Comparison of ENCODE assay signal across 7 cellular contexts in the genomic region with DNA sequence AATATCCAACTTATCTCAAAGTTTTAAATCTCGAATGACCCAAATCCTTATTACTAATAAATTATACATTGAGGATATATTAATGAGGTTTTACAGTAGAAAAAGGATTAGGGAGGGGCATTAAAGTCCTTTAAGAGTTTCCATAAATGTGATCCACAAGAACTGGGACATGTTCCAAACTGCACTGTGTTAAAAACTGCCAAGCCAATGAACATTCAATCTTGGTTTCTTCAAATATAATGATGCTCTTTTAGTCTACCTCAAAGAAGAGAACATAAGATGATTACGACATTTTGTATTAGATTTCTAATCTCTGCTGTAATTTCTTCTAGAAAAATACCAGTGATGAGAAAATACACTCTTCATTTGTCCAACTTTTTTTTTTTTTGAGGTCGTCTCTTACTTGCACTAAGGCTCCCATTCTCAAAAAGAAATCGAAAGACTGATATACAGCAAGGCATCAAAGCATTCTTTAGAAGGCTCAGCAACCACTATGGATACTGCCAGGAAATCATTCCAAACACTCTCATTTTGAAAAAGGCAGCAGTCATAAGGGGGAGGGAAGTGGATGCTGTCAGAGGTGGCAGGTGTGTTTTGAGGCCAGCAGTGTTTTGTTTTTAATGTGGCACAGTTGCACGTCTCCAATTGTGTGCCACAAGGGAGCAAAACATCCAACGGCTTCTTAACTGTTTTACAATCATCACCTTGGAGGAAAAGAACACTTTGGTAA. TPM values are rescaled to one million over a fixed set of nuclear protein-coding genes. Genes with fewer than 3 reads are reported as not detected.
DNase-seq lines count a peak whose midpoint lies in the region; ATAC-seq and TF ChIP-seq lines count a peak whose summit lies in the region.

No MANE protein-coding gene starts in this region.

- peaks cover 4% of the 10 kb centered on the region for H3K36me3 Mint-ChIP-seq in neural crest cell (ENCODE audit: low read depth)

- peak overlapping the region; percentile 95 for H3K4me3 ChIP-seq in GM12865 (ENCODE audit: low read depth, low read length)

- H3K27me3 Mint-ChIP-seq in neural crest cell (ENCODE audit: low read depth), result no peaks in the 10 kb centered on the region

- peaks cover 65% of the 10 kb centered on the region for H3K4me1 Mint-ChIP-seq in neural crest cell

- peak overlapping the region; percentile 3 for H3K27ac Mint-ChIP-seq in neural crest cell (ENCODE audit: unreplicated experiment)

- TF ChIP-seq CTCF in GM12865 (IDR thresholded peaks at IDR 0.05; ENCODE audit: insufficient read depth, low read depth, low read length, missing control alignments) (no peak), neural crest cell (conservative IDR thresholded peaks at IDR 0.05) (no peak)

- H3K9me3 Mint-ChIP-seq in neural crest cell, result no peaks in the 10 kb centered on the region

- DNase-seq in GM12865 (ENCODE audit: low read depth) (peak; percentile 9), NCI-H2107 (lab: John Stamatoyannopoulos, UW) (peak; percentile 12), cerebellar cortex (ENCODE audit: low spot score) (peak; percentile 17), neural crest cell (ENCODE audit: low read depth, low spot score) (no peak), kidney glomerular epithelial cell (lab: John Stamatoyannopoulos, UW) (no peak)

- no peak for ATAC-seq in GM19328 (IDR thresholded peaks at IDR 0.05; ENCODE audit: unreplicated experiment)
- ATAC-seq in HG02840 (IDR thresholded peaks at IDR 0.05; ENCODE audit: low FRiP score, unreplicated experiment), result no peak

- peak overlapping the region; percentile 90 for H3K4me3 Mint-ChIP-seq in neural crest cell

RNA-seq across cellular contexts. Expression of a gene that starts 1.6 kb away (rescaled TPM):
- total RNA-seq in neural crest cell, result 56.5 and 63.2 TPM in 2 replicates

Comparison
In these comparisons a context has a peak if more than half of its experiments do, and no peak if none do; other contexts are left out.
1. DNase-seq: peak in GM12865 (single experiment), NCI-H2107 (single experiment) and cerebellar cortex (single experiment); none in neural crest cell (single experiment) and kidney glomerular epithelial cell (single experiment).